Comparison of ENCODE assay signal across 18 cellular contexts in genomic region chr13:92938481-92939020, GRCh38.
DNase-seq lines count a peak whose midpoint lies in the region; ATAC-seq, FAIRE-seq and TF ChIP-seq lines count a peak whose summit lies in the region.
"Had no signal": no experiment of that assay in that cellular context is flagged by ENCODE, and none has a peak within 500 bp of the region (broad histone marks: within the 10 kb centered on the region; RNA-seq: fewer than 3 reads in every experiment).

No MANE protein-coding gene starts in this region.

- no peak overlapping the region for H4K91ac ChIP-seq in H1 (replicated peaks; ENCODE audit: insufficient read length, low read length)

- H3K23me2 ChIP-seq in H1 (ENCODE audit: low read depth, low read length), result no peaks in the 10 kb centered on the region

- H3K27ac Mint-ChIP-seq in nephron progenitor cell, result peak overlapping the region; percentile 85
- H3K27ac Mint-ChIP-seq in activated naive CD4-positive, alpha-beta T cell treated with anti-CD3 and anti-CD28 coated beads for 36 hours, result no peak overlapping the region
- H3K27ac Mint-ChIP-seq: B cell; CD4-positive, alpha-beta T cell had no signal

- H3K27me3 ChIP-seq in H1 (replicated peaks in 1 of 4; ENCODE audit: control insufficient read depth in 3 of 4, extremely low read depth in 1 of 4, insufficient read depth in 3 of 4, low read length in 3 of 4), result no peaks in the 10 kb centered on the region

- H2BK120ac ChIP-seq in H1 (replicated peaks; ENCODE audit: low read depth, low read length), result no peak overlapping the region

- DNase-seq in NCI-H748 (lab: John Stamatoyannopoulos, UW; ENCODE audit: unreplicated experiment) (peak; percentile 34), NCI-H748 treated with DMSO at 0.1 percent for 48 hours (lab: John Stamatoyannopoulos, UW) (no peak), NCI-H226 (peak; percentile 42), H1 (ENCODE audit: low read depth in 1 of 2, low spot score in 2 of 2) (no peak), nephron progenitor cell (no peak), MV-4-11 (lab: John Stamatoyannopoulos, UW) (no peak)
- DNase-seq in activated naive CD4-positive, alpha-beta T cell treated with anti-CD3 and anti-CD28 coated beads for 36 hours, result no peak
- DNase-seq: C1 segment of cervical spinal cord; CD4-positive, alpha-beta T cell; DMS153; DMS79 treated with DMSO at 0.1 percent for 48 hours; EL had no signal

- no peak for TF ChIP-seq RAD21 in H1 (IDR thresholded peaks at IDR 0.05 in 1 of 2, conservative IDR thresholded peaks at IDR 0.05 in 1 of 2; ENCODE audit: low read depth in 2 of 2, low read length in 2 of 2)

- no peak overlapping the region for H3K4ac ChIP-seq in H1 (replicated peaks; ENCODE audit: insufficient read length, low read depth, low read length)

- no peak overlapping the region for H3K9ac ChIP-seq in H1 (replicated peaks in 1 of 4; ENCODE audit: extremely low read depth in 1 of 4, low read depth in 3 of 4, low read length in 3 of 4)

- H3K18ac ChIP-seq in H1 (ENCODE audit: extremely low read depth, low read length), result no peak overlapping the region

- no peak overlapping the region for H4K5ac ChIP-seq in H1 (ENCODE audit: insufficient read length, low read depth, low read length)

- POLR2A ChIA-PET in H1 (lab: Charles Lee; ENCODE audit: partially characterized antibody), result no interaction called here

- H3K36me3 Mint-ChIP-seq in nephron progenitor cell (ENCODE audit: low read depth), result no peaks in the 10 kb centered on the region
- H3K36me3 Mint-ChIP-seq in activated naive CD4-positive, alpha-beta T cell treated with anti-CD3 and anti-CD28 coated beads for 36 hours (ENCODE audit: low read depth), result no peaks in the 10 kb centered on the region

- peaks cover 20% of the 10 kb centered on the region for H3K4me1 Mint-ChIP-seq in nephron progenitor cell
- no peaks in the 10 kb centered on the region for H3K4me1 Mint-ChIP-seq in activated naive CD4-positive, alpha-beta T cell treated with anti-CD3 and anti-CD28 coated beads for 36 hours (ENCODE audit: low read depth)
- H3K4me1 Mint-ChIP-seq: B cell had no signal

- no peaks in the 10 kb centered on the region for H4K20me1 ChIP-seq in H1 (replicated peaks in 1 of 2; ENCODE audit: control insufficient read depth in 1 of 2, insufficient read depth in 2 of 2, low read length in 2 of 2)

- intact Hi-C loops in activated naive CD4-positive, alpha-beta T cell treated with anti-CD3 and anti-CD28 coated beads for 36 hours (cut with micrococcal nuclease), result no loop called here

- no peaks in the 10 kb centered on the region for H3K27me3 Mint-ChIP-seq in nephron progenitor cell (ENCODE audit: low read depth, poor library complexity)
- H3K27me3 Mint-ChIP-seq in activated naive CD4-positive, alpha-beta T cell treated with anti-CD3 and anti-CD28 coated beads for 36 hours (ENCODE audit: low read depth), result no peaks in the 10 kb centered on the region
- H3K27me3 Mint-ChIP-seq: B cell; CD4-positive, alpha-beta T cell had no signal

- no peak overlapping the region for H3K14ac ChIP-seq in H1 (ENCODE audit: insufficient read length)

- no peak overlapping the region for H3K4me3 ChIP-seq in H1 (ENCODE audit: extremely low read depth in 1 of 4, insufficient read depth in 2 of 4, low read depth in 3 of 4, low read length in 4 of 4)

- no peak overlapping the region for H4K8ac ChIP-seq in H1 (ENCODE audit: extremely low read depth, insufficient read depth, low read length)

- no peak overlapping the region for H2BK20ac ChIP-seq in H1 (ENCODE audit: low read length)

- H3K4me3 Mint-ChIP-seq in nephron progenitor cell, result peak overlapping the region; percentile 42
- H3K4me3 Mint-ChIP-seq in activated naive CD4-positive, alpha-beta T cell treated with anti-CD3 and anti-CD28 coated beads for 36 hours, result no peak overlapping the region
- H3K4me3 Mint-ChIP-seq: B cell; CD4-positive, alpha-beta T cell had no signal

- no peak for ATAC-seq in GM18870 (IDR thresholded peaks at IDR 0.05; ENCODE audit: unreplicated experiment)
- ATAC-seq: HCT116 had no signal

- H2BK5ac ChIP-seq in H1 (ENCODE audit: low read depth, low read length), result no peak overlapping the region

- CTCF ChIA-PET in H1 (lab: Charles Lee; ENCODE audit: partially characterized antibody), result no interaction called here
- CTCF ChIA-PET in activated naive CD4-positive, alpha-beta T cell treated with anti-CD3 and anti-CD28 coated beads for 36 hours (lab: Charles Lee), result no interaction called here

- H2BK12ac ChIP-seq in H1 (ENCODE audit: low read depth, low read length), result no peak overlapping the region

- no peak for FAIRE-seq in H1 (lab: Jason Lieb, UNC)
- FAIRE-seq: G401.6, H54, HTR-8/SVneo had no signal

- H3K56ac ChIP-seq in H1 (replicated peaks; ENCODE audit: insufficient read length, low read depth, low read length), result no peak overlapping the region

- no peak overlapping the region for H3K23ac ChIP-seq in H1 (ENCODE audit: insufficient read length)

- no peaks in the 10 kb centered on the region for H3K36me3 ChIP-seq in H1 (ENCODE audit: control insufficient read depth in 2 of 4, insufficient read depth in 4 of 4, low read length in 3 of 4)

- no peaks in the 10 kb centered on the region for H3K9me3 ChIP-seq in H1 (ENCODE audit: insufficient read depth in 2 of 2, low read depth in 1 of 2, low read length in 1 of 2)

- H2AFZ ChIP-seq in H1 (ENCODE audit: low read length), result peak overlapping the region; percentile 85; the same call in 1 of the 2 replicates

- TF ChIP-seq POLR2A in H1 (IDR thresholded peaks at IDR 0.05; ENCODE audit: control extremely low read depth in 1 of 2, low read depth in 2 of 2, low read length in 2 of 2), result no peak

- no peak overlapping the region for H3K4me2 ChIP-seq in H1 (ENCODE audit: insufficient read depth in 1 of 2, low read depth in 2 of 2, low read length in 2 of 2)

- H3K9me3 Mint-ChIP-seq in nephron progenitor cell, result no peaks in the 10 kb centered on the region
- H3K9me3 Mint-ChIP-seq in activated naive CD4-positive, alpha-beta T cell treated with anti-CD3 and anti-CD28 coated beads for 36 hours, result no peaks in the 10 kb centered on the region
- H3K9me3 Mint-ChIP-seq: CD4-positive, alpha-beta T cell had no signal

- H3K79me1 ChIP-seq in H1 (ENCODE audit: low read depth, low read length), result no peaks in the 10 kb centered on the region

- TF ChIP-seq CTCF in H1 (IDR thresholded peaks at IDR 0.05; ENCODE audit: control extremely low read depth in 1 of 3, insufficient read depth in 1 of 3, low read depth in 1 of 3, low read length in 3 of 3) (no peak), nephron progenitor cell (IDR thresholded peaks at IDR 0.05) (no peak)

- H3K4me1 ChIP-seq in H1 (replicated peaks in 1 of 4; ENCODE audit: control insufficient read depth in 3 of 4, insufficient read depth in 4 of 4, low read length in 3 of 4), result 0 out of 7 replicates have a peak, but pooled peaks cover 0 to 2% (median 0%) of the 10 kb centered on the region in 4 experiments

- H3K79me2 ChIP-seq in H1 (ENCODE audit: control insufficient read depth in 1 of 2, insufficient read depth in 2 of 2, low read length in 2 of 2), result no peaks in the 10 kb centered on the region

- TF ChIP-seq EP300 in H1 (IDR thresholded peaks at IDR 0.05; ENCODE audit: borderline replicate concordance in 1 of 2, low read depth in 2 of 2, low read length in 2 of 2), result no peak

- H3K27ac ChIP-seq in H1 (ENCODE audit: low read depth, low read length), result no peak overlapping the region

- no peak overlapping the region for H2AK5ac ChIP-seq in H1 (ENCODE audit: low read depth, low read length)

- 92% methylated on average over 8 of the region's 8 CpGs; no CpG with 5 or more reads in 1 of the 2 experiments for WGBS in H1 (ENCODE audit: extremely low coverage in 1 of 2, insufficient coverage in 1 of 2, insufficient read length in 1 of 2, insufficient replicate concordance in 2 of 2, low coverage in 1 of 2, low lambda C conversion rate in 2 of 2, missing lambda C conversion rate in 1 of 2), 2 experiments

- H2BK15ac ChIP-seq in H1 (ENCODE audit: low read length), result no peak overlapping the region

TF ChIP-seq in H1, 55 proteins besides CTCF, POLR2A, EP300 and RAD21:
- TF ChIP-seq HDAC6 (IDR thresholded peaks at IDR 0.05; ENCODE audit: low read depth, low read length), result no peak
- no peak for TF ChIP-seq TBP (IDR thresholded peaks at IDR 0.05; ENCODE audit: low read depth, low read length)
- no peak for TF ChIP-seq SIRT6 (IDR thresholded peaks at IDR 0.05; ENCODE audit: low read length)
- no peak for TF ChIP-seq BCL11A (IDR thresholded peaks at IDR 0.05; ENCODE audit: low read depth in 2 of 2, low read length in 2 of 2)
- no peak for TF ChIP-seq SP1 (IDR thresholded peaks at IDR 0.05; ENCODE audit: low read depth, low read length)
- TF ChIP-seq POU5F1 (IDR thresholded peaks at IDR 0.05; ENCODE audit: low read depth, low read length), result no peak
- no peak for TF ChIP-seq HDAC2 (IDR thresholded peaks at IDR 0.05; ENCODE audit: borderline replicate concordance in 1 of 2, low read depth in 2 of 2, low read length in 2 of 2)
- TF ChIP-seq TCF12 (IDR thresholded peaks at IDR 0.05; ENCODE audit: low read depth, low read length), result no peak
- no peak for TF ChIP-seq CHD2 (IDR thresholded peaks at IDR 0.05; ENCODE audit: low read length)
- TF ChIP-seq MAX (IDR thresholded peaks at IDR 0.05), result no peak
- TF ChIP-seq TAF7 (optimal IDR thresholded peaks at IDR 0.05; ENCODE audit: borderline replicate concordance, low read depth, low read length), result no peak
- no peak for TF ChIP-seq CEBPB (IDR thresholded peaks at IDR 0.05; ENCODE audit: low read depth, low read length)
- TF ChIP-seq ZNF274 (IDR thresholded peaks at IDR 0.05; ENCODE audit: borderline replicate concordance, extremely low read depth, low read length), result no peak
- TF ChIP-seq RNF2 (IDR thresholded peaks at IDR 0.05; ENCODE audit: borderline replicate concordance, low read depth, low read length, missing control alignments, poor library complexity, severe bottlenecking), result no peak
- no peak for TF ChIP-seq TAF1 (IDR thresholded peaks at IDR 0.05; ENCODE audit: low read depth, low read length)

Comparison
In these comparisons a context has a peak if more than half of its experiments do, and no peak if none do; other contexts are left out.
1. DNase-seq: peak in NCI-H748 (single experiment) and NCI-H226 (single experiment); none in NCI-H748 treated with DMSO at 0.1 percent for 48 hours (single experiment), H1 (0 of 2), nephron progenitor cell (single experiment), MV-4-11 (single experiment) and activated naive CD4-positive, alpha-beta T cell treated with anti-CD3 and anti-CD28 coated beads for 36 hours (single experiment).